Comparison of ENCODE assay signal across 1 cellular context in the genomic region with DNA sequence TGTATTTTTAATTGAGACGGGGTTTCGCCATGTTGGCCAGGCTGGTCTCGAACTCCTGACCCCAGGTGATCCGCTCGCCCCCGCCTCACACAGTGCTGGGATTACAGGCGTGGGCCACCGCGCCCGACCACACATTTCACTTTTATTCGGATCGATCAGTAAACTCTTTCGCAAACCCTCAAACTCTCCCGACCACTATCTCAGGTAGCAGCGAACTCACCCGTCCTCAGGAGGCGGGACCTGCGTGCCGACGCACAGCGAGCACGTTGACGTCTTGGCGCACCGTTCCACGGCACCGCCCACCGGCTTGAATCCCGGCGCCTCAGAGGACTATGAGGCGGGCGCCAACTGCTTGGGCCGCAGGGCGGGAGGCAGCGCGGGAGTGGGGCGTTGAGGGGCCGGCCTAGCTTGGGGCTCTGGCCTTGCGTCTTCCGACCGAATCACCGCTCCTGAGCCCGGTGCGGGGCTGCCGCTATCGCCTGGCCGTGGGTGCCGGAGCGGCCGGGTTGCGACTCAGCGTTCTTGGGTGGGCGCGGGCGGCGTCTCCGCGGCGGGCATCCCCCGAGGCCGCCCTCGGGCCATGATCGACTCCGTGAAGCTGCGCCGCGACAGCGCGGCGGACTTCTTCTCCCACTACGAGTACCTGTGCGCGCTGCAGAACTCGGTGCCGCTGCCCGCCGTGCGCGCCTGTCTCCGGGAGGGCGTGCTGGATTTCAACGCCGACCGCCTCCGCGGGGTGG.
A peak's percentile ranks its signal among the peaks of the same experiment; 100 is the strongest.
TF ChIP-seq lines count a peak whose summit lies in the region.

A gene with protein sequence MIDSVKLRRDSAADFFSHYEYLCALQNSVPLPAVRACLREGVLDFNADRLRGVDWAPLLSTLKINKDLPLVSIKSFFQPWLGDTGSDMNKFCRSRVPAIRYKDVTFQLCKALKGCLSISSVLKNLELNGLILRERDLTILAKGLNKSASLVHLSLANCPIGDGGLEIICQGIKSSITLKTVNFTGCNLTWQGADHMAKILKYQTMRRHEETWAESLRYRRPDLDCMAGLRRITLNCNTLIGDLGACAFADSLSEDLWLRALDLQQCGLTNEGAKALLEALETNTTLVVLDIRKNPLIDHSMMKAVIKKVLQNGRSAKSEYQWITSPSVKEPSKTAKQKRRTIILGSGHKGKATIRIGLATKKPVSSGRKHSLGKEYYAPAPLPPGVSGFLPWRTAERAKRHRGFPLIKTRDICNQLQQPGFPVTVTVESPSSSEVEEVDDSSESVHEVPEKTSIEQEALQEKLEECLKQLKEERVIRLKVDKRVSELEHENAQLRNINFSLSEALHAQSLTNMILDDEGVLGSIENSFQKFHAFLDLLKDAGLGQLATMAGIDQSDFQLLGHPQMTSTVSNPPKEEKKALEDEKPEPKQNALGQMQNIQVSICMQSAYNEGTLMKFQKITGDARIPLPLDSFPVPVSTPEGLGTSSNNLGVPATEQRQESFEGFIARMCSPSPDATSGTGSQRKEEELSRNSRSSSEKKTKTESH (plus strand): TSS at position 305 of the 740 bp plus-strand sequence. CDS start 276 bp downstream, at position 581.

TF ChIP-seq in K562, 482 proteins besides CTCF, POLR2A, EP300 and RAD21 (continued from another document and continues in another):
- TF ChIP-seq, protein P1, sequence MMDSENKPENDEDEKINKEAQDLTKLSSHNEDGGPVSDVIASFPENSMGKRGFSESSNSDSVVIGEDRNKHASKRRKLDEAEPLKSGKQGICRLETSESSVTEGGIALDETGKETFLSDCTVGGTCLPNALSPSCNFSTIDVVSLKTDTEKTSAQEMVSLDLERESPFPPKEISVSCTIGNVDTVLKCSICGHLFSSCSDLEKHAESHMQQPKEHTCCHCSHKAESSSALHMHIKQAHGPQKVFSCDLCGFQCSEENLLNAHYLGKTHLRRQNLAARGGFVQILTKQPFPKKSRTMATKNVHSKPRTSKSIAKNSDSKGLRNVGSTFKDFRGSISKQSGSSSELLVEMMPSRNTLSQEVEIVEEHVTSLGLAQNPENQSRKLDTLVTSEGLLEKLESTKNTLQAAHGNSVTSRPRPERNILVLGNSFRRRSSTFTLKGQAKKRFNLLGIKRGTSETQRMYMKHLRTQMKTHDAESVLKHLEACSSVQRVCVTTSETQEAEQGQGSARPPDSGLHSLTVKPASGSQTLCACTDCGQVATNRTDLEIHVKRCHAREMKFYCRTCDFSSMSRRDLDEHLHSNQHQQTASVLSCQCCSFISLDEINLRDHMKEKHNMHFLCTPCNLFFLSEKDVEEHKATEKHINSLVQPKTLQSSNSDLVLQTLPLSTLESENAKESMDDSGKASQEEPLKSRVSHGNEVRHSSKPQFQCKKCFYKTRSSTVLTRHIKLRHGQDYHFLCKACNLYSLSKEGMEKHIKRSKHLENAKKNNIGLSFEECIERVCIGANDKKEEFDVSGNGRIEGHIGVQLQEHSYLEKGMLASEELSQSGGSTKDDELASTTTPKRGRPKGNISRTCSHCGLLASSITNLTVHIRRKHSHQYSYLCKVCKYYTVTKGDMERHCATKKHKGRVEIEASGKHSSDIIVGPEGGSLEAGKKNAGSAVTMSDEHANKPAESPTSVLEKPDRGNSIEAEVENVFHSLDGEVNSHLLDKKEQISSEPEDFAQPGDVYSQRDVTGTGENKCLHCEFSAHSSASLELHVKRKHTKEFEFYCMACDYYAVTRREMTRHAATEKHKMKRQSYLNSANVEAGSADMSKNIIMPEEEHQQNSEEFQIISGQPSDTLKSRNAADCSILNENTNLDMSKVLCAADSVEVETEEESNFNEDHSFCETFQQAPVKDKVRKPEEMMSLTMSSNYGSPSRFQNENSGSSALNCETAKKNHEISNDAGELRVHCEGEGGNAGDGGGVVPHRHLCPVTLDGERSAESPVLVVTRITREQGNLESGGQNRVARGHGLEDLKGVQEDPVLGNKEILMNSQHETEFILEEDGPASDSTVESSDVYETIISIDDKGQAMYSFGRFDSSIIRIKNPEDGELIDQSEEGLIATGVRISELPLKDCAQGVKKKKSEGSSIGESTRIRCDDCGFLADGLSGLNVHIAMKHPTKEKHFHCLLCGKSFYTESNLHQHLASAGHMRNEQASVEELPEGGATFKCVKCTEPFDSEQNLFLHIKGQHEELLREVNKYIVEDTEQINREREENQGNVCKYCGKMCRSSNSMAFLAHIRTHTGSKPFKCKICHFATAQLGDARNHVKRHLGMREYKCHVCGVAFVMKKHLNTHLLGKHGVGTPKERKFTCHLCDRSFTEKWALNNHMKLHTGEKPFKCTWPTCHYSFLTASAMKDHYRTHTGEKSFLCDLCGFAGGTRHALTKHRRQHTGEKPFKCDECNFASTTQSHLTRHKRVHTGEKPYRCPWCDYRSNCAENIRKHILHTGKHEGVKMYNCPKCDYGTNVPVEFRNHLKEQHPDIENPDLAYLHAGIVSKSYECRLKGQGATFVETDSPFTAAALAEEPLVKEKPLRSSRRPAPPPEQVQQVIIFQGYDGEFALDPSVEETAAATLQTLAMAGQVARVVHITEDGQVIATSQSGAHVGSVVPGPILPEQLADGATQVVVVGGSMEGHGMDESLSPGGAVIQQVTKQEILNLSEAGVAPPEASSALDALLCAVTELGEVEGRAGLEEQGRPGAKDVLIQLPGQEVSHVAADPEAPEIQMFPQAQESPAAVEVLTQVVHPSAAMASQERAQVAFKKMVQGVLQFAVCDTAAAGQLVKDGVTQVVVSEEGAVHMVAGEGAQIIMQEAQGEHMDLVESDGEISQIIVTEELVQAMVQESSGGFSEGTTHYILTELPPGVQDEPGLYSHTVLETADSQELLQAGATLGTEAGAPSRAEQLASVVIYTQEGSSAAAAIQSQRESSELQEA (IDR thresholded peaks at IDR 0.05; ENCODE audit: low read depth), result no peak
- TF ChIP-seq PHF8 (IDR thresholded peaks at IDR 0.05; ENCODE audit: borderline replicate concordance, low read length) (peak; percentile 74; the same call in 1 of the 2 replicates), ATF1 (CRISPR knock-in tag; IDR thresholded peaks at IDR 0.05) (no peak), ATF1 (tag; IDR thresholded peaks at IDR 0.05) (peak; percentile 78; the same call in 1 of the 2 replicates), MAZ (CRISPR knock-in tag; conservative IDR thresholded peaks at IDR 0.05 in 1 of 2, IDR thresholded peaks at IDR 0.05 in 1 of 2) (peak; percentile 62 to 66; a peak in 3 of 4 replicates), PML (IDR thresholded peaks at IDR 0.05; ENCODE audit: low read length) (peak; percentile 8; the same call in 1 of the 2 replicates), KDM1A (IDR thresholded peaks at IDR 0.05) (no peak), SUPT5H (IDR thresholded peaks at IDR 0.05) (peak; percentile 86), OTX1 (CRISPR knock-in tag; IDR thresholded peaks at IDR 0.05) (no peak), POLR2AphosphoS5 (IDR thresholded peaks at IDR 0.05; ENCODE audit: control insufficient read depth, insufficient read depth, low read depth, low read length) (peak; percentile 48; the same call in 1 of the 2 replicates), ETS2 (tag; IDR thresholded peaks at IDR 0.05; ENCODE audit: borderline replicate concordance, poor library complexity, severe bottlenecking) (no peak), SRSF1 (IDR thresholded peaks at IDR 0.05; ENCODE audit: low read depth, low read length) (no peak), ZNF699 (CRISPR knock-in tag; IDR thresholded peaks at IDR 0.05; ENCODE audit: insufficient replicate concordance) (no peak), HEY1 (CRISPR knock-in tag; IDR thresholded peaks at IDR 0.05; ENCODE audit: borderline replicate concordance) (no peak), ATF7 (IDR thresholded peaks at IDR 0.05) (0 out of 2 replicates have a peak, but pooled peaks have one; percentile 13), CCAR2 (IDR thresholded peaks at IDR 0.05; ENCODE audit: low read depth, low read length) (no peak)
- TF ChIP-seq, protein P2, sequence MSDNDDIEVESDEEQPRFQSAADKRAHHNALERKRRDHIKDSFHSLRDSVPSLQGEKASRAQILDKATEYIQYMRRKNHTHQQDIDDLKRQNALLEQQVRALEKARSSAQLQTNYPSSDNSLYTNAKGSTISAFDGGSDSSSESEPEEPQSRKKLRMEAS (CRISPR knock-in tag; IDR thresholded peaks at IDR 0.05), result peak; percentile 27; the same call in 1 of the 2 replicates
- TF ChIP-seq, protein P3, sequence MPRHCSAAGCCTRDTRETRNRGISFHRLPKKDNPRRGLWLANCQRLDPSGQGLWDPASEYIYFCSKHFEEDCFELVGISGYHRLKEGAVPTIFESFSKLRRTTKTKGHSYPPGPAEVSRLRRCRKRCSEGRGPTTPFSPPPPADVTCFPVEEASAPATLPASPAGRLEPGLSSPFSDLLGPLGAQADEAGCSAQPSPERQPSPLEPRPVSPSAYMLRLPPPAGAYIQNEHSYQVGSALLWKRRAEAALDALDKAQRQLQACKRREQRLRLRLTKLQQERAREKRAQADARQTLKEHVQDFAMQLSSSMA (CRISPR knock-in tag; IDR thresholded peaks at IDR 0.05), result no peak
- TF ChIP-seq, protein P4, sequence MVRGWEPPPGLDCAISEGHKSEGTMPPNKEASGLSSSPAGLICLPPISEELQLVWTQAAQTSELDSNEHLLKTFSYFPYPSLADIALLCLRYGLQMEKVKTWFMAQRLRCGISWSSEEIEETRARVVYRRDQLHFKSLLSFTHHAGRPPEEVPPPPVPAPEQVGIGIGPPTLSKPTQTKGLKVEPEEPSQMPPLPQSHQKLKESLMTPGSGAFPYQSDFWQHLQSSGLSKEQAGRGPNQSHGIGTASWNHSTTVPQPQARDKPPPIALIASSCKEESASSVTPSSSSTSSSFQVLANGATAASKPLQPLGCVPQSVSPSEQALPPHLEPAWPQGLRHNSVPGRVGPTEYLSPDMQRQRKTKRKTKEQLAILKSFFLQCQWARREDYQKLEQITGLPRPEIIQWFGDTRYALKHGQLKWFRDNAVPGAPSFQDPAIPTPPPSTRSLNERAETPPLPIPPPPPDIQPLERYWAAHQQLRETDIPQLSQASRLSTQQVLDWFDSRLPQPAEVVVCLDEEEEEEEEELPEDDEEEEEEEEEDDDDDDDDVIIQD (CRISPR knock-in tag; IDR thresholded peaks at IDR 0.05), result no peak
- TF ChIP-seq, protein P5, sequence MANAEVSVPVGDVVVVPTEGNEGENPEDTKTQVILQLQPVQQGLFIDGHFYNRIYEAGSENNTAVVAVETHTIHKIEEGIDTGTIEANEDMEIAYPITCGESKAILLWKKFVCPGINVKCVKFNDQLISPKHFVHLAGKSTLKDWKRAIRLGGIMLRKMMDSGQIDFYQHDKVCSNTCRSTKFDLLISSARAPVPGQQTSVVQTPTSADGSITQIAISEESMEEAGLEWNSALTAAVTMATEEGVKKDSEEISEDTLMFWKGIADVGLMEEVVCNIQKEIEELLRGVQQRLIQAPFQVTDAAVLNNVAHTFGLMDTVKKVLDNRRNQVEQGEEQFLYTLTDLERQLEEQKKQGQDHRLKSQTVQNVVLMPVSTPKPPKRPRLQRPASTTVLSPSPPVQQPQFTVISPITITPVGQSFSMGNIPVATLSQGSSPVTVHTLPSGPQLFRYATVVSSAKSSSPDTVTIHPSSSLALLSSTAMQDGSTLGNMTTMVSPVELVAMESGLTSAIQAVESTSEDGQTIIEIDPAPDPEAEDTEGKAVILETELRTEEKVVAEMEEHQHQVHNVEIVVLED (CRISPR knock-in tag; IDR thresholded peaks at IDR 0.05), result peak; percentile 96
- TF ChIP-seq, protein P6, sequence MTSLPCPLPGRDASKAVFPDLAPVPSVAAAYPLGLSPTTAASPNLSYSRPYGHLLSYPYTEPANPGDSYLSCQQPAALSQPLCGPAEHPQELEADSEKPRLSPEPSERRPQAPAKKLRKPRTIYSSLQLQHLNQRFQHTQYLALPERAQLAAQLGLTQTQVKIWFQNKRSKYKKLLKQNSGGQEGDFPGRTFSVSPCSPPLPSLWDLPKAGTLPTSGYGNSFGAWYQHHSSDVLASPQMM (CRISPR knock-in tag; IDR thresholded peaks at IDR 0.05), result no peak
- TF ChIP-seq, protein P7, sequence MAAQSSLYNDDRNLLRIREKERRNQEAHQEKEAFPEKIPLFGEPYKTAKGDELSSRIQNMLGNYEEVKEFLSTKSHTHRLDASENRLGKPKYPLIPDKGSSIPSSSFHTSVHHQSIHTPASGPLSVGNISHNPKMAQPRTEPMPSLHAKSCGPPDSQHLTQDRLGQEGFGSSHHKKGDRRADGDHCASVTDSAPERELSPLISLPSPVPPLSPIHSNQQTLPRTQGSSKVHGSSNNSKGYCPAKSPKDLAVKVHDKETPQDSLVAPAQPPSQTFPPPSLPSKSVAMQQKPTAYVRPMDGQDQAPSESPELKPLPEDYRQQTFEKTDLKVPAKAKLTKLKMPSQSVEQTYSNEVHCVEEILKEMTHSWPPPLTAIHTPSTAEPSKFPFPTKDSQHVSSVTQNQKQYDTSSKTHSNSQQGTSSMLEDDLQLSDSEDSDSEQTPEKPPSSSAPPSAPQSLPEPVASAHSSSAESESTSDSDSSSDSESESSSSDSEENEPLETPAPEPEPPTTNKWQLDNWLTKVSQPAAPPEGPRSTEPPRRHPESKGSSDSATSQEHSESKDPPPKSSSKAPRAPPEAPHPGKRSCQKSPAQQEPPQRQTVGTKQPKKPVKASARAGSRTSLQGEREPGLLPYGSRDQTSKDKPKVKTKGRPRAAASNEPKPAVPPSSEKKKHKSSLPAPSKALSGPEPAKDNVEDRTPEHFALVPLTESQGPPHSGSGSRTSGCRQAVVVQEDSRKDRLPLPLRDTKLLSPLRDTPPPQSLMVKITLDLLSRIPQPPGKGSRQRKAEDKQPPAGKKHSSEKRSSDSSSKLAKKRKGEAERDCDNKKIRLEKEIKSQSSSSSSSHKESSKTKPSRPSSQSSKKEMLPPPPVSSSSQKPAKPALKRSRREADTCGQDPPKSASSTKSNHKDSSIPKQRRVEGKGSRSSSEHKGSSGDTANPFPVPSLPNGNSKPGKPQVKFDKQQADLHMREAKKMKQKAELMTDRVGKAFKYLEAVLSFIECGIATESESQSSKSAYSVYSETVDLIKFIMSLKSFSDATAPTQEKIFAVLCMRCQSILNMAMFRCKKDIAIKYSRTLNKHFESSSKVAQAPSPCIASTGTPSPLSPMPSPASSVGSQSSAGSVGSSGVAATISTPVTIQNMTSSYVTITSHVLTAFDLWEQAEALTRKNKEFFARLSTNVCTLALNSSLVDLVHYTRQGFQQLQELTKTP (IDR thresholded peaks at IDR 0.05; ENCODE audit: low read depth in 1 of 2, partially characterized antibody in 2 of 2), result no peak
- TF ChIP-seq, protein P8, sequence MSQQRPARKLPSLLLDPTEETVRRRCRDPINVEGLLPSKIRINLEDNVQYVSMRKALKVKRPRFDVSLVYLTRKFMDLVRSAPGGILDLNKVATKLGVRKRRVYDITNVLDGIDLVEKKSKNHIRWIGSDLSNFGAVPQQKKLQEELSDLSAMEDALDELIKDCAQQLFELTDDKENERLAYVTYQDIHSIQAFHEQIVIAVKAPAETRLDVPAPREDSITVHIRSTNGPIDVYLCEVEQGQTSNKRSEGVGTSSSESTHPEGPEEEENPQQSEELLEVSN (IDR thresholded peaks at IDR 0.05; ENCODE audit: borderline replicate concordance in 1 of 2, extremely low read depth in 1 of 2, insufficient read depth in 1 of 2, insufficient read length in 1 of 2, low read depth in 1 of 2, low read length in 1 of 2, poor library complexity in 1 of 2, severe bottlenecking in 1 of 2), result peak; percentile 50 to 56
- TF ChIP-seq, protein P9, sequence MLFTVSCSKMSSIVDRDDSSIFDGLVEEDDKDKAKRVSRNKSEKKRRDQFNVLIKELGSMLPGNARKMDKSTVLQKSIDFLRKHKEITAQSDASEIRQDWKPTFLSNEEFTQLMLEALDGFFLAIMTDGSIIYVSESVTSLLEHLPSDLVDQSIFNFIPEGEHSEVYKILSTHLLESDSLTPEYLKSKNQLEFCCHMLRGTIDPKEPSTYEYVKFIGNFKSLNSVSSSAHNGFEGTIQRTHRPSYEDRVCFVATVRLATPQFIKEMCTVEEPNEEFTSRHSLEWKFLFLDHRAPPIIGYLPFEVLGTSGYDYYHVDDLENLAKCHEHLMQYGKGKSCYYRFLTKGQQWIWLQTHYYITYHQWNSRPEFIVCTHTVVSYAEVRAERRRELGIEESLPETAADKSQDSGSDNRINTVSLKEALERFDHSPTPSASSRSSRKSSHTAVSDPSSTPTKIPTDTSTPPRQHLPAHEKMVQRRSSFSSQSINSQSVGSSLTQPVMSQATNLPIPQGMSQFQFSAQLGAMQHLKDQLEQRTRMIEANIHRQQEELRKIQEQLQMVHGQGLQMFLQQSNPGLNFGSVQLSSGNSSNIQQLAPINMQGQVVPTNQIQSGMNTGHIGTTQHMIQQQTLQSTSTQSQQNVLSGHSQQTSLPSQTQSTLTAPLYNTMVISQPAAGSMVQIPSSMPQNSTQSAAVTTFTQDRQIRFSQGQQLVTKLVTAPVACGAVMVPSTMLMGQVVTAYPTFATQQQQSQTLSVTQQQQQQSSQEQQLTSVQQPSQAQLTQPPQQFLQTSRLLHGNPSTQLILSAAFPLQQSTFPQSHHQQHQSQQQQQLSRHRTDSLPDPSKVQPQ (CRISPR knock-in tag; IDR thresholded peaks at IDR 0.05; ENCODE audit: borderline replicate concordance), result no peak
